19 cellular contexts compared by ENCODE assay signal in genomic region chr6:43853066-43853650, GRCh38.
"Had no signal": no experiment of that assay in that cellular context is flagged by ENCODE, and none has a peak within 500 bp of the region (broad histone marks: within the 10 kb centered on the region; RNA-seq: fewer than 3 reads in every experiment).

No MANE protein-coding gene starts in this region.

- H3K4me1 ChIP-seq: adrenal gland, colonic mucosa, esophagus muscularis mucosa, right atrium auricular region, transverse colon had no signal

- H3K36me3 ChIP-seq: adrenal gland, cardiac muscle cell, colonic mucosa, esophagus muscularis mucosa, right atrium auricular region, transverse colon had no signal

- H3K27ac ChIP-seq: adrenal gland, cardiac muscle cell, colonic mucosa, esophagus muscularis mucosa, right atrium auricular region, transverse colon had no signal

- H3K4me3 ChIP-seq: adrenal gland, cardiac muscle cell, colonic mucosa, esophagus muscularis mucosa, right atrium auricular region, transverse colon had no signal

- DNase-seq: activated CD4-positive, alpha-beta memory T cell treated with anti-CD3 and anti-CD28 coated beads, Interleukin-2, amount 10 ng/mL, durations not matched to agents 7 days and 5 days; activated CD4-positive, alpha-beta T cell treated with anti-CD3 and anti-CD28 coated beads for 4 hours; activated effector memory CD4-positive, alpha-beta T cell treated with Interleukin-2 at 50 U/mL for 16 hours; activated naive CD4-positive, alpha-beta T cell treated with anti-CD3 and anti-CD28 coated beads, Interleukin-2, amount 50 U/mL, for 16 hours; activated T-cell treated with anti-CD3 and anti-CD28 coated beads, Interleukin-2, amount 50 U/mL, for 24 hours; adrenal gland; colonic mucosa; hippocampal formation; nucleus accumbens; small intestine; stimulated activated CD4-positive, alpha-beta T cell treated with anti-CD3 and anti-CD28 coated beads, Interleukin-4, amount 100 ng/mL, for 4 hours; stimulated activated CD8-positive, alpha-beta memory T cell treated with anti-CD3 and anti-CD28 coated beads, Interleukin-4, amount 100 ng/mL, for 48 hours; stimulated activated naive CD4-positive, alpha-beta T cell treated with Interleukin-2 at 50 U/mL for 16 hours; substantia nigra; T-helper 2 cell; transverse colon had no signal

- H3K27me3 ChIP-seq: adrenal gland, cardiac muscle cell, colonic mucosa, esophagus muscularis mucosa, right atrium auricular region, transverse colon had no signal

- H3K9me3 ChIP-seq: adrenal gland, colonic mucosa, esophagus muscularis mucosa, right atrium auricular region, transverse colon had no signal
